Comparison of ENCODE assay signal across 1 cellular context in genomic region chr13:43787518-43787891, GRCh38.
TF ChIP-seq lines count a peak whose summit lies in the region.

No MANE protein-coding gene starts in this region.

TF ChIP-seq in GM23338, 12 proteins besides CTCF, POLR2A, EP300 and RAD21 (continued from another document):
- TF ChIP-seq REST (IDR thresholded peaks at IDR 0.05; ENCODE audit: unreplicated experiment) (no peak), JUNB (IDR thresholded peaks at IDR 0.05; ENCODE audit: unreplicated experiment) (no peak), NANOG (IDR thresholded peaks at IDR 0.05; ENCODE audit: borderline replicate concordance) (no peak), ETS1 (IDR thresholded peaks at IDR 0.05) (no peak), CREB1 (CRISPR knock-in tag; IDR thresholded peaks at IDR 0.05; ENCODE audit: low read depth) (no peak)
